In the genomic region with DNA sequence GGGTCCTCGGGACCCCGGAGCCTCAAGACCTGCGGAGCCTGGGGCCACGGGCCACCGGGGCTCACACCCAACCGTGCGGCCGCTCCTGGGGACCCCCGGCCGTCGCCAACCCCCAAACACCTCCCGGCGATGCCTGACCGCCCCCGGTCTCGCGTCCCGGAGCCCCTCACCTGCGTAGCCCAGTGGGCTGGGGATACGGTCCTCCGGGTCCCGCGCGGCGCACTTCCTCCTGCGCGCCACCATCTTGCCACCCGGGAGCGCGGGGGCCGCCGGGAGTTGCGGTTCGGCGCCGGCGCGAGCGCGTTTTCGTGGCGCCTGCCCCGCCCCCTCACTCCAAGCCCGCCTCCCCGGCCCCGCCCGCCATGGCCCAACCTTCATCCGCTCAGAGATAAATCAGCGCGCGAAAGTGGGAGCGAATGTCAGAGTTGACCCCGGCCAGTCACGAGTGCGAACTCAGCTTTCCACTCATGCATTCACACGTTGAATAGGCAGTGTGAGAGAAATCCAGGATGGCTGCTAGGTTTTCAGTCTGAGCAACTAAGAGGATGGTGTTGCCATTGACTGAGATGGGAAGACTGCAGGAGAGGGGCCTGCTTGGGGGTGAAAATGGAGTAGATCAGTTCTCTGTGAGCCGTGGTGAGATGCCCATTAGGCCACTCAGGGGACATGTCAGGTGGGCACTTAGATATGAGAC, we compare ENCODE assay signal across 8 cellular contexts.
A peak's percentile ranks its signal among the peaks of the same experiment; 100 is the strongest.
DNase-seq lines count a peak whose midpoint lies in the region; ATAC-seq lines count a peak whose summit lies in the region.

TSS of gene RRP7A (minus strand) at position 253 of the 694 bp plus-strand sequence. CDS start at position 243, 10 bp downstream.

- peak; percentile 30 for DNase-seq in NCI-H2029 (lab: John Stamatoyannopoulos, UW)
- DNase-seq in NCI-H2029 treated with DMSO at 0.1 percent for 48 hours (lab: John Stamatoyannopoulos, UW), result no peak
- DNase-seq in NCI-H2196 (lab: John Stamatoyannopoulos, UW; ENCODE audit: unreplicated experiment), result peak; percentile 91
- DNase-seq in activated CD4-positive, alpha-beta T cell treated with anti-CD3 and anti-CD28 coated beads for 4 hours, result peak; percentile 81 to 90
- peak; percentile 66 to 75 for DNase-seq in stimulated activated CD4-positive, alpha-beta T cell treated with anti-CD3 and anti-CD28 coated beads, Interleukin-1b, Interleukin-23, amount 100 ng/mL, for 1 hour (ENCODE audit: low read depth in 2 of 2)

- ATAC-seq in HG02798 (IDR thresholded peaks at IDR 0.05; ENCODE audit: poor library complexity, unreplicated experiment), result peak; percentile 86

- H3K27ac ChIP-seq in cingulate gyrus (ENCODE audit: low read depth, low read length) (peak within 1 kb of the TSS; percentile 84), layer of hippocampus (ENCODE audit: low read depth, low read length) (peak within 1 kb of the TSS; percentile 52)

- H3K27me3 ChIP-seq in layer of hippocampus (ENCODE audit: control insufficient read depth, insufficient read depth, low read length), result no peaks in the 10 kb centered on the region
